1 cellular context compared by ENCODE assay signal in the genomic region with DNA sequence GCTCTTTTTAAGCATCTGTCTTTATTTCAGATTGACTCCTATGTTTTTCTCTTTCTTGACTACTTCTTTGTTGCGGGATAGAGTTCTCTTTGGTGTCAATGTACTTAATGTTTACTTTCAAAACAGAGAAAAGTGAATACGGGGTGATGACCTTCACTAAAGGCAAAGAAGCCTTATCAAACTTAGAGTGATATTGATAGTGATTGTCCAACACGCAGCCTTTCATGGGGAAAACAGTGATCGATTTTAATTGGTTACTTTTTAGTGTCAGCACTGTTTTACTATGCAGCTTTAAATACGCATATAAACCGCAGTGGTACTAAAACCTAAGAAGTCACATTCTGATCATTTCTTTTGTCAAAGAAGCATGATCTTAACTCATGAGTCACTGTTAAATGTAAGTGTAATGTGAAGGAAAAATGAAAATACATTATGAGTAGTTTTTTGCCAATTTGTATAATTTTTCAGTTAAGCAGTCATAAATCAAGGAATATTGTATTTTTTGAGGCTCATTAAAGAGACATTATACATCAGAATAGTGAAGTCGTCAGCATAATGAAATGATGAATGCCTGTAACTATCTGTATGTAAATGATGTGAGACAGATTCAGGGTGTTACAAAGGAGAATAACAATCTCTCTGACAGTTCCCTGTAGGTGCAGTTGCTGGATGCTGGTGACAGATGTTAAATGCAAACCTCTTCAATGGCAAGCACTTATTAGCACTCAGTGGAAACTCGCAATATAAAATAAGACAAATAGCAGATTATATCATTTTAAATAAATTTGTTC.
TF ChIP-seq lines count a peak whose summit lies in the region.

No MANE protein-coding gene starts in this region.

TF ChIP-seq in GM23338, 12 proteins besides CTCF, POLR2A, EP300 and RAD21 (continued from another document):
- TF ChIP-seq, protein P1, sequence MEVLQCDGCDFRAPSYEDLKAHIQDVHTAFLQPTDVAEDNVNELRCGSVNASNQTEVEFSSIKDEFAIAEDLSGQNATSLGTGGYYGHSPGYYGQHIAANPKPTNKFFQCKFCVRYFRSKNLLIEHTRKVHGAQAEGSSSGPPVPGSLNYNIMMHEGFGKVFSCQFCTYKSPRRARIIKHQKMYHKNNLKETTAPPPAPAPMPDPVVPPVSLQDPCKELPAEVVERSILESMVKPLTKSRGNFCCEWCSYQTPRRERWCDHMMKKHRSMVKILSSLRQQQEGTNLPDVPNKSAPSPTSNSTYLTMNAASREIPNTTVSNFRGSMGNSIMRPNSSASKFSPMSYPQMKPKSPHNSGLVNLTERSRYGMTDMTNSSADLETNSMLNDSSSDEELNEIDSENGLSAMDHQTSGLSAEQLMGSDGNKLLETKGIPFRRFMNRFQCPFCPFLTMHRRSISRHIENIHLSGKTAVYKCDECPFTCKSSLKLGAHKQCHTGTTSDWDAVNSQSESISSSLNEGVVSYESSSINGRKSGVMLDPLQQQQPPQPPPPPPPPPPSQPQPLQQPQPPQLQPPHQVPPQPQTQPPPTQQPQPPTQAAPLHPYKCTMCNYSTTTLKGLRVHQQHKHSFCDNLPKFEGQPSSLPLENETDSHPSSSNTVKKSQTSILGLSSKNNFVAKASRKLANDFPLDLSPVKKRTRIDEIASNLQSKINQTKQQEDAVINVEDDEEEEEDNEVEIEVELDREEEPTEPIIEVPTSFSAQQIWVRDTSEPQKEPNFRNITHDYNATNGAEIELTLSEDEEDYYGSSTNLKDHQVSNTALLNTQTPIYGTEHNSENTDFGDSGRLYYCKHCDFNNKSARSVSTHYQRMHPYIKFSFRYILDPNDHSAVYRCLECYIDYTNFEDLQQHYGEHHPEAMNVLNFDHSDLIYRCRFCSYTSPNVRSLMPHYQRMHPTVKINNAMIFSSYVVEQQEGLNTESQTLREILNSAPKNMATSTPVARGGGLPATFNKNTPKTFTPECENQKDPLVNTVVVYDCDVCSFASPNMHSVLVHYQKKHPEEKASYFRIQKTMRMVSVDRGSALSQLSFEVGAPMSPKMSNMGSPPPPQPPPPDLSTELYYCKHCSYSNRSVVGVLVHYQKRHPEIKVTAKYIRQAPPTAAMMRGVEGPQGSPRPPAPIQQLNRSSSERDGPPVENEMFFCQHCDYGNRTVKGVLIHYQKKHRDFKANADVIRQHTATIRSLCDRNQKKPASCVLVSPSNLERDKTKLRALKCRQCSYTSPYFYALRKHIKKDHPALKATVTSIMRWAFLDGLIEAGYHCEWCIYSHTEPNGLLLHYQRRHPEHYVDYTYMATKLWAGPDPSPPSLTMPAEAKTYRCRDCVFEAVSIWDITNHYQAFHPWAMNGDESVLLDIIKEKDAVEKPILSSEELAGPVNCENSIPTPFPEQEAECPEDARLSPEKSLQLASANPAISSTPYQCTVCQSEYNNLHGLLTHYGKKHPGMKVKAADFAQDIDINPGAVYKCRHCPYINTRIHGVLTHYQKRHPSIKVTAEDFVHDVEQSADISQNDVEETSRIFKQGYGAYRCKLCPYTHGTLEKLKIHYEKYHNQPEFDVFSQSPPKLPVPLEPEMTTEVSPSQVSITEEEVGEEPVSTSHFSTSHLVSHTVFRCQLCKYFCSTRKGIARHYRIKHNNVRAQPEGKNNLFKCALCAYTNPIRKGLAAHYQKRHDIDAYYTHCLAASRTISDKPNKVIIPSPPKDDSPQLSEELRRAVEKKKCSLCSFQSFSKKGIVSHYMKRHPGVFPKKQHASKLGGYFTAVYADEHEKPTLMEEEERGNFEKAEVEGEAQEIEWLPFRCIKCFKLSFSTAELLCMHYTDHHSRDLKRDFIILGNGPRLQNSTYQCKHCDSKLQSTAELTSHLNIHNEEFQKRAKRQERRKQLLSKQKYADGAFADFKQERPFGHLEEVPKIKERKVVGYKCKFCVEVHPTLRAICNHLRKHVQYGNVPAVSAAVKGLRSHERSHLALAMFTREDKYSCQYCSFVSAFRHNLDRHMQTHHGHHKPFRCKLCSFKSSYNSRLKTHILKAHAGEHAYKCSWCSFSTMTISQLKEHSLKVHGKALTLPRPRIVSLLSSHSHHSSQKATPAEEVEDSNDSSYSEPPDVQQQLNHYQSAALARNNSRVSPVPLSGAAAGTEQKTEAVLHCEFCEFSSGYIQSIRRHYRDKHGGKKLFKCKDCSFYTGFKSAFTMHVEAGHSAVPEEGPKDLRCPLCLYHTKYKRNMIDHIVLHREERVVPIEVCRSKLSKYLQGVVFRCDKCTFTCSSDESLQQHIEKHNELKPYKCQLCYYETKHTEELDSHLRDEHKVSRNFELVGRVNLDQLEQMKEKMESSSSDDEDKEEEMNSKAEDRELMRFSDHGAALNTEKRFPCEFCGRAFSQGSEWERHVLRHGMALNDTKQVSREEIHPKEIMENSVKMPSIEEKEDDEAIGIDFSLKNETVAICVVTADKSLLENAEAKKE (CRISPR knock-in tag; IDR thresholded peaks at IDR 0.05), result no peak
- TF ChIP-seq EZH2 (IDR thresholded peaks at IDR 0.05; ENCODE audit: low read depth, unreplicated experiment) (no peak), CREB1 (CRISPR knock-in tag; IDR thresholded peaks at IDR 0.05; ENCODE audit: low read depth) (no peak), NANOG (IDR thresholded peaks at IDR 0.05; ENCODE audit: borderline replicate concordance) (no peak; the same call in 1 of the 2 replicates), EZH2phosphoT487 (IDR thresholded peaks at IDR 0.05; ENCODE audit: unreplicated experiment) (no peak), ZNF114 (CRISPR knock-in tag; IDR thresholded peaks at IDR 0.05) (no peak), ZNF331 (CRISPR knock-in tag; IDR thresholded peaks at IDR 0.05; ENCODE audit: low read depth) (no peak), POLR2AphosphoS5 (IDR thresholded peaks at IDR 0.05; ENCODE audit: low read depth) (no peak)
- TF ChIP-seq, protein P2, sequence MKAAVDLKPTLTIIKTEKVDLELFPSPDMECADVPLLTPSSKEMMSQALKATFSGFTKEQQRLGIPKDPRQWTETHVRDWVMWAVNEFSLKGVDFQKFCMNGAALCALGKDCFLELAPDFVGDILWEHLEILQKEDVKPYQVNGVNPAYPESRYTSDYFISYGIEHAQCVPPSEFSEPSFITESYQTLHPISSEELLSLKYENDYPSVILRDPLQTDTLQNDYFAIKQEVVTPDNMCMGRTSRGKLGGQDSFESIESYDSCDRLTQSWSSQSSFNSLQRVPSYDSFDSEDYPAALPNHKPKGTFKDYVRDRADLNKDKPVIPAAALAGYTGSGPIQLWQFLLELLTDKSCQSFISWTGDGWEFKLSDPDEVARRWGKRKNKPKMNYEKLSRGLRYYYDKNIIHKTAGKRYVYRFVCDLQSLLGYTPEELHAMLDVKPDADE (IDR thresholded peaks at IDR 0.05), result no peak
